In genomic region chr18:49597556-49597955, GRCh38 we compare ENCODE assay signal across 18 cellular contexts. TPM values are rescaled to one million over a fixed set of nuclear protein-coding genes. Genes with fewer than 3 reads are reported as not detected.
A peak's percentile ranks its signal among the peaks of the same experiment; 100 is the strongest.
DNase-seq lines count a peak whose midpoint lies in the region; TF ChIP-seq lines count a peak whose summit lies in the region.
"Had no signal": no experiment of that assay in that cellular context is flagged by ENCODE, and none has a peak within 500 bp of the region (broad histone marks: within the 10 kb centered on the region; RNA-seq: fewer than 3 reads in every experiment).

No MANE protein-coding gene starts in this region.

- H3K4me3 ChIP-seq in neural progenitor cell (no peak overlapping the region), stomach (no peak overlapping the region)
- H3K4me3 ChIP-seq: lung had no signal

- no peak for TF ChIP-seq EP300 in stomach (IDR thresholded peaks at IDR 0.05)

- H3K27ac ChIP-seq in neural progenitor cell = no peak overlapping the region
- no peak overlapping the region for H3K27ac ChIP-seq in stomach

- H3K4me2 ChIP-seq in neural progenitor cell = no peak overlapping the region

- H4K20me1 ChIP-seq in neural progenitor cell (ENCODE audit: low read depth) = no peaks in the 10 kb centered on the region

- no peaks in the 10 kb centered on the region for H3F3A ChIP-seq in neural progenitor cell (ENCODE audit: low read depth)

- H3K9me3 ChIP-seq in neural progenitor cell (ENCODE audit: low read depth) (no peaks in the 10 kb centered on the region), stomach (no peaks in the 10 kb centered on the region)

- H3K27me3 ChIP-seq in neural progenitor cell (no peaks in the 10 kb centered on the region), stomach (no peaks in the 10 kb centered on the region)

- TF ChIP-seq POLR2A in stomach (IDR thresholded peaks at IDR 0.05) = no peak

- peak; percentile 61 for DNase-seq in DMS79 treated with DMSO at 0.1 percent for 48 hours (lab: John Stamatoyannopoulos, UW)
- DNase-seq in DMS79 (lab: John Stamatoyannopoulos, UW) = no peak
- peak; percentile 81 for DNase-seq in NCI-H69 (lab: John Stamatoyannopoulos, UW)
- DNase-seq in cerebellum (ENCODE audit: low spot score) = peak; percentile 63
- DNase-seq in neural progenitor cell (ENCODE audit: low spot score) = no peak
- DNase-seq in stomach = no peak
- DNase-seq in NCI-H2081 (lab: John Stamatoyannopoulos, UW) = no peak
- DNase-seq in NCI-H524 treated with DMSO at 0.1 percent for 48 hours (lab: John Stamatoyannopoulos, UW) = no peak
- DNase-seq: activated B cell treated with CpG ODN at 0.5 μM for 24 hours; GDM1; NCI-H187 treated with DMSO at 0.1 percent for 48 hours; stimulated activated CD4-positive, alpha-beta T cell treated with anti-CD3 and anti-CD28 coated beads, Interleukin-15, amount 100 ng/mL, for 24 hours; stimulated activated naive CD8-positive, alpha-beta T cell treated with anti-CD3 and anti-CD28 coated beads, Interleukin-15, Interleukin-2, amounts not matched to agents 100 U/mL and 50 U/mL, for 24 hours had no signal

- no peak for TF ChIP-seq CTCF in neural progenitor cell (IDR thresholded peaks at IDR 0.05)
- no peak for TF ChIP-seq CTCF in stomach (IDR thresholded peaks at IDR 0.05)

- no peak overlapping the region for H2AFZ ChIP-seq in neural progenitor cell (replicated peaks)

- peaks cover 2% of the 10 kb centered on the region for H3K36me3 Mint-ChIP-seq in neural progenitor cell
- H3K36me3 Mint-ChIP-seq: CD14-positive monocyte had no signal

- peaks cover 4% of the 10 kb centered on the region for H3K9me3 Mint-ChIP-seq in neural progenitor cell
- H3K9me3 Mint-ChIP-seq: activated B cell treated with CpG ODN at 0.5 μM for 24 hours; activated T-helper 2 cell treated with anti-CD3 and anti-CD28 coated beads, Interferon-gamma antibody, Interleukin-2, Interleukin-4, amounts not matched to agents 10 μg/mL and 5 μg/mL and 100 μg/mL, durations not matched to agents 14 hours and 24 hours and 36 hours; nephron; T-helper 1 cell treated with Interleukin-12 subunit alpha and Interleukin-12 subunit beta and Interleukin-4 antibody, amounts not matched to agents 30 μg/mL and 1 μg/mL, for 36 hours had no signal

- no peak overlapping the region for H3K4me3 Mint-ChIP-seq in neural progenitor cell
- H3K4me3 Mint-ChIP-seq: activated B cell treated with CpG ODN at 0.5 μM for 24 hours; CD14-positive monocyte; nephron; T-helper 1 cell treated with Interleukin-12 subunit alpha and Interleukin-12 subunit beta and Interleukin-4 antibody, amounts not matched to agents 30 μg/mL and 1 μg/mL, for 36 hours had no signal

- H3K4me1 Mint-ChIP-seq in neural progenitor cell = peaks cover 21% of the 10 kb centered on the region
- H3K4me1 Mint-ChIP-seq: activated B cell treated with CpG ODN at 0.5 μM for 24 hours, CD14-positive monocyte, nephron had no signal

- H3K9ac ChIP-seq in neural progenitor cell = no peak overlapping the region

- peaks cover 6% of the 10 kb centered on the region for H3K4me1 ChIP-seq in neural progenitor cell
- peaks cover 0 to 7% (median 0%) of the 10 kb centered on the region in 4 donors for H3K4me1 ChIP-seq in stomach

- H3K27me3 Mint-ChIP-seq in neural progenitor cell (ENCODE audit: insufficient read depth, low read depth) = peaks cover 4% of the 10 kb centered on the region

- no peaks in the 10 kb centered on the region for H3K36me3 ChIP-seq in neural progenitor cell
- H3K36me3 ChIP-seq in stomach = no peaks in the 10 kb centered on the region

- peak overlapping the region; percentile 92 for H3K27ac Mint-ChIP-seq in neural progenitor cell
- H3K27ac Mint-ChIP-seq: activated B cell treated with CpG ODN at 0.5 μM for 24 hours; activated T-helper 2 cell treated with anti-CD3 and anti-CD28 coated beads, Interferon-gamma antibody, Interleukin-2, Interleukin-4, amounts not matched to agents 10 μg/mL and 5 μg/mL and 100 μg/mL, durations not matched to agents 14 hours and 24 hours and 36 hours; CD14-positive monocyte; T-helper 1 cell treated with Interleukin-12 subunit alpha and Interleukin-12 subunit beta and Interleukin-4 antibody, amounts not matched to agents 30 μg/mL and 1 μg/mL, for 36 hours had no signal

- 31 to 60% (median 45%) methylated on average over 4 of the region's 4 CpGs for WGBS in stomach, 5 donors

- H3K79me2 ChIP-seq in neural progenitor cell (ENCODE audit: low read depth) = no peaks in the 10 kb centered on the region

- intact Hi-C loops in stomach (cut with DNase I; ENCODE audit: low total_unique reads) = no loop called here

RNA-seq across cellular contexts. Expression of gene LIPG, which starts 35.7 kb away (rescaled TPM):
- total RNA-seq in cerebellum (10.0 TPM), neural progenitor cell (ENCODE audit: low replicate concordance) (3.7 and 13.2 TPM in 2 replicates), stomach (1 to 10 TPM; 2.9 to 6.2 (median 4.0) TPM)
- 1 to 10 TPM in 2 of 3 donors, under 1 TPM in 1; 0.76 to 2.9 (median 2.5) TPM for polyA plus RNA-seq in stomach
- polyA plus RNA-seq: CD14-positive monocyte had no signal

Comparison
In these comparisons a context has a peak if more than half of its experiments do, and no peak if none do; other contexts are left out.
1. DNase-seq: peak in DMS79 treated with DMSO at 0.1 percent for 48 hours (single experiment), NCI-H69 (single experiment) and cerebellum (single experiment); none in DMS79 (single experiment), neural progenitor cell (single experiment), stomach (single experiment), NCI-H2081 (0 of 2) and NCI-H524 treated with DMSO at 0.1 percent for 48 hours (single experiment).